In the genomic region with DNA sequence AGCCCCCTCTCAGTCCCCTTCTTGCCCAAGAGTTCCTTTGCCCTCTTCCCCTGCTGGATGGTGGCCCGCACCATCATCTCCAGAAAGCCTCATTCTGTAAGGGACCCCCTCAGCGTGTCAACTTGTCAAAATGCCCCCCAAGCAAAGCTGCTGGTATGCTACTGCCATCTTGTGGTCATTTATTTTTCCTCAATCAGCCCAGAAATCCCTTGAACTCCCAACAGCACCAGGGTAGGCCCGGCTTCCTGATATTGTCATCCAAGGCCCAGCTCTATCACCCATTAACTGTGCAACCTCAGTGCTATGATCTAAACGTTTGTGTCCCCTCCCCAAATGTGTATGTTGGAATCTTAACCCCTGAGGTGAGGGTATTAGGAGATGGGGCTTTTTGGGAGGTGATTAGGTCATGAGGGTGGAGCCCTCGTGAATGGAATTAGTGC, we compare ENCODE assay signal across 8 cellular contexts. TPM values are rescaled to one million over a fixed set of nuclear protein-coding genes. Genes with fewer than 3 reads are reported as not detected.
DNase-seq lines count a peak whose midpoint lies in the region; ATAC-seq and TF ChIP-seq lines count a peak whose summit lies in the region.

No MANE protein-coding gene starts in this region.

- H3K36me3 ChIP-seq in CD4-positive, CD25-positive, alpha-beta regulatory T cell (ENCODE audit: control insufficient read depth, insufficient read depth, low read length), result peaks cover 91% of the 10 kb centered on the region
- H3K36me3 ChIP-seq in HAP-1 (replicated peaks), result no peaks in the 10 kb centered on the region
- peaks cover 24 to 29% of the 10 kb centered on the region in 2 donors for H3K36me3 ChIP-seq in ascending aorta

- peaks cover 74% of the 10 kb centered on the region for H3K36me3 Mint-ChIP-seq in CD4-positive, CD25-positive, alpha-beta regulatory T cell
- peaks cover 58% of the 10 kb centered on the region for H3K36me3 Mint-ChIP-seq in memory B cell

- DNase-seq in CD4-positive, CD25-positive, alpha-beta regulatory T cell, result no peak
- DNase-seq in HAP-1 (ENCODE audit: low spot score in 2 of 2), result peak; percentile 13 to 39
- peak in 1 of 2 donors; percentile 30 for DNase-seq in ascending aorta (ENCODE audit: low spot score in 2 of 2)
- peak in 1 of 2 donors; percentile 13 for DNase-seq in memory B cell (ENCODE audit: low spot score in 2 of 2)
- DNase-seq in COLO668 (lab: John Stamatoyannopoulos, UW; ENCODE audit: unreplicated experiment), result no peak

- peak overlapping the region; percentile 29 for H3K27ac ChIP-seq in CD4-positive, CD25-positive, alpha-beta regulatory T cell (ENCODE audit: insufficient read depth, low read length, poor library complexity, severe bottlenecking)
- H3K27ac ChIP-seq in ascending aorta, result no peak overlapping the region

- H3K4me1 ChIP-seq in CD4-positive, CD25-positive, alpha-beta regulatory T cell (ENCODE audit: control insufficient read depth, insufficient read depth, low read length, poor library complexity, severe bottlenecking), result no peaks in the 10 kb centered on the region
- H3K4me1 ChIP-seq in HAP-1 (no peaks in the 10 kb centered on the region), ascending aorta (no peaks in the 10 kb centered on the region)

- H3K27me3 Mint-ChIP-seq in CD4-positive, CD25-positive, alpha-beta regulatory T cell, result no peaks in the 10 kb centered on the region
- no peaks in the 10 kb centered on the region for H3K27me3 Mint-ChIP-seq in memory B cell

- TF ChIP-seq CTCF in ascending aorta (IDR thresholded peaks at IDR 0.05), result peak; percentile 18 to 51 (median 27)

- no peaks in the 10 kb centered on the region for H3K9me3 ChIP-seq in CD4-positive, CD25-positive, alpha-beta regulatory T cell (ENCODE audit: control insufficient read depth in 2 of 2, low read length in 2 of 2)
- H3K9me3 ChIP-seq in HAP-1 (no peaks in the 10 kb centered on the region), ascending aorta (no peaks in the 10 kb centered on the region)

- H3K4me3 ChIP-seq in CD4-positive, CD25-positive, alpha-beta regulatory T cell (ENCODE audit: low read depth, low read length), result no peak overlapping the region
- H3K4me3 ChIP-seq in HAP-1 (no peak overlapping the region), ascending aorta (no peak overlapping the region)

- peak overlapping the region; percentile 34 to 90 (median 89) for H3K27ac Mint-ChIP-seq in CD4-positive, CD25-positive, alpha-beta regulatory T cell
- H3K27ac Mint-ChIP-seq in memory B cell, result peak overlapping the region; percentile 9

- H3K4me1 Mint-ChIP-seq in CD4-positive, CD25-positive, alpha-beta regulatory T cell, result peaks cover 14 to 33% (median 21%) of the 10 kb centered on the region in 4 donors
- no peaks in the 10 kb centered on the region for H3K4me1 Mint-ChIP-seq in memory B cell

- H3K9me3 Mint-ChIP-seq in CD4-positive, CD25-positive, alpha-beta regulatory T cell, result peaks cover 0 to 2% (median 0%) of the 10 kb centered on the region in 7 donors
- no peaks in the 10 kb centered on the region for H3K9me3 Mint-ChIP-seq in memory B cell

- no peaks in the 10 kb centered on the region for H3K27me3 ChIP-seq in CD4-positive, CD25-positive, alpha-beta regulatory T cell (ENCODE audit: control insufficient read depth, insufficient read depth, low read length)
- H3K27me3 ChIP-seq in HAP-1 (ENCODE audit: low read depth) (no peaks in the 10 kb centered on the region), ascending aorta (no peaks in the 10 kb centered on the region)

- intact Hi-C loops in ascending aorta (cut with DNase I), result no loop called here

- H3K4me3 Mint-ChIP-seq in CD4-positive, CD25-positive, alpha-beta regulatory T cell, result peak overlapping the region in 2 of 4 donors; percentile 53 to 89
- H3K4me3 Mint-ChIP-seq in memory B cell, result no peak overlapping the region

- no peak for ATAC-seq in CD4-positive, CD25-positive, alpha-beta regulatory T cell (ENCODE audit: low read depth in 2 of 2)
- ATAC-seq in memory B cell (ENCODE audit: low read depth) (peak; percentile 32), GM21526 (IDR thresholded peaks at IDR 0.05; ENCODE audit: low FRiP score, unreplicated experiment) (no peak), HG02623 (IDR thresholded peaks at IDR 0.05; ENCODE audit: unreplicated experiment) (no peak), GM19023 (IDR thresholded peaks at IDR 0.05; ENCODE audit: unreplicated experiment) (no peak)

- in situ Hi-C loops in HAP-1 (cut with MboI; ENCODE audit: low sequenced_read_pairs), result no loop called here

RNA-seq across cellular contexts. Expression of a gene that starts 53.2 kb away (rescaled TPM):
- total RNA-seq in CD4-positive, CD25-positive, alpha-beta regulatory T cell, result 40.7 TPM
- 10 to 100 TPM; 20.6 to 26.0 (median 24.9) TPM for polyA plus RNA-seq in CD4-positive, CD25-positive, alpha-beta regulatory T cell
- total RNA-seq in ascending aorta, result 34.6 TPM

Comparison
In these comparisons a context has a peak if more than half of its experiments do, and no peak if none do; other contexts are left out.
1. DNase-seq: peak in HAP-1 (2 of 2); none in CD4-positive, CD25-positive, alpha-beta regulatory T cell (0 of 3) and COLO668 (single experiment).